In genomic region chr11:64253481-64253880, GRCh38 we compare ENCODE assay signal across 11 cellular contexts. TPM values are rescaled to one million over a fixed set of nuclear protein-coding genes. Genes with fewer than 3 reads are reported as not detected.
DNase-seq lines count a peak whose midpoint lies in the region; ATAC-seq and TF ChIP-seq lines count a peak whose summit lies in the region.
"Had no signal": no experiment of that assay in that cellular context is flagged by ENCODE, and none has a peak within 500 bp of the region (broad histone marks: within the 10 kb centered on the region; RNA-seq: fewer than 3 reads in every experiment).

No MANE protein-coding gene starts in this region.

- no peak overlapping the region for H3K4me3 ChIP-seq in GM23248
- peak overlapping the region in 1 of 2 donors; percentile 74 for H3K4me3 ChIP-seq in ascending aorta
- H3K4me3 ChIP-seq in uterus: no peak overlapping the region

- H3F3A ChIP-seq in GM23248 (ENCODE audit: insufficient read depth): no peaks in the 10 kb centered on the region

- no peak overlapping the region for H3K4me2 ChIP-seq in GM23248 (ENCODE audit: unreplicated experiment)

- TF ChIP-seq CTCF in ascending aorta (IDR thresholded peaks at IDR 0.05) (no peak), uterus (IDR thresholded peaks at IDR 0.05) (no peak)

- no peak for ATAC-seq in HG02610 (IDR thresholded peaks at IDR 0.05; ENCODE audit: unreplicated experiment)
- ATAC-seq in GM19463 (IDR thresholded peaks at IDR 0.05; ENCODE audit: unreplicated experiment): no peak

- in situ Hi-C loops in GM23248 (cut with MboI): no loop called here

- H2AFZ ChIP-seq in GM23248: no peak overlapping the region

- peaks cover 11% of the 10 kb centered on the region; the same call in 1 of the 2 replicates for H3K4me1 ChIP-seq in GM23248 (ENCODE audit: insufficient read depth)
- H3K4me1 ChIP-seq in ascending aorta: peaks cover 7 to 25% of the 10 kb centered on the region in 2 donors
- H3K4me1 ChIP-seq in uterus: peaks cover 0 to 12% of the 10 kb centered on the region in 2 donors

- WGBS in GM23248 (ENCODE audit: low coverage in 1 of 2, low lambda C conversion rate in 2 of 2, missing lambda C conversion rate in 2 of 2), 2 experiments: 32 to 42% methylated on average over 5 of the region's 5 CpGs

- intact Hi-C loops in ascending aorta (cut with DNase I) (no loop called here), uterus (cut with DNase I; ENCODE audit: low total_unique reads) (no loop called here)

- H3K36me3 ChIP-seq in GM23248 (ENCODE audit: low read depth) (no peaks in the 10 kb centered on the region; the same call in 1 of the 2 replicates), ascending aorta (peaks cover 33 to 39% of the 10 kb centered on the region in 2 donors), uterus (no peaks in the 10 kb centered on the region)

- DNase-seq in AG08396 (ENCODE audit: low spot score) (peak; percentile 57), GM23248 (peak; percentile 46), ascending aorta (ENCODE audit: low spot score in 2 of 2) (no peak), midbrain (lab: John Stamatoyannopoulos, UW) (peak; percentile 66), uterus (no peak), NCI-H69 (lab: John Stamatoyannopoulos, UW) (no peak)
- DNase-seq: brain microvascular endothelial cell, kidney glomerular epithelial cell, NCI-H774 had no signal

- peaks cover 29% of the 10 kb centered on the region for H3K79me2 ChIP-seq in GM23248 (ENCODE audit: insufficient read depth)

- H3K27me3 ChIP-seq in GM23248 (replicated peaks; ENCODE audit: insufficient read depth) (no peaks in the 10 kb centered on the region), ascending aorta (no peaks in the 10 kb centered on the region), uterus (no peaks in the 10 kb centered on the region)
- H3K27me3 ChIP-seq: brain microvascular endothelial cell had no signal

- H3K9me3 ChIP-seq in GM23248 (ENCODE audit: low read depth) (no peaks in the 10 kb centered on the region), ascending aorta (no peaks in the 10 kb centered on the region), uterus (no peaks in the 10 kb centered on the region)

- H3K27ac ChIP-seq in GM23248 (no peak overlapping the region), ascending aorta (peak overlapping the region; percentile 45 to 53), uterus (no peak overlapping the region)
- H3K27ac ChIP-seq: brain microvascular endothelial cell had no signal

- H3K9me2 ChIP-seq in GM23248 (ENCODE audit: insufficient read depth): no peaks in the 10 kb centered on the region

- H3K9ac ChIP-seq in GM23248: no peak overlapping the region

- H4K20me1 ChIP-seq in GM23248 (ENCODE audit: insufficient read depth): no peaks in the 10 kb centered on the region

- no peak for TF ChIP-seq POLR2A in uterus (IDR thresholded peaks at IDR 0.05)

RNA-seq across cellular contexts. Expression of gene PLCB3, which starts 2.2 kb away (rescaled TPM):
- total RNA-seq in GM23248 (2014; rRNA removed; shearing (Covaris generic)): 32.7 and 41.7 TPM in 2 replicates
- 6.5 and 7.5 TPM in 2 replicates for polyA plus RNA-seq in GM23248 (2016; fragmentation: Nextera tagmentation; extraction: Ambion mirVana)
- total RNA-seq in ascending aorta (54.0 TPM), uterus (10 to 100 TPM in 3 of 4 donors, 1 to 10 TPM in 1; 10.0 to 39.5 (median 21.8) TPM)

RNA-seq across cellular contexts. Expression of gene PPP1R14B, which starts 6.7 kb away (rescaled TPM):
- total RNA-seq in GM23248 (2014; rRNA removed; shearing (Covaris generic)): 231 and 239 TPM in 2 replicates
- polyA plus RNA-seq in GM23248 (2016; fragmentation: Nextera tagmentation; extraction: Ambion mirVana): 115 and 150 TPM in 2 replicates
- total RNA-seq in ascending aorta: 85.7 TPM
- 10 to 100 TPM in 3 of 4 donors, 1 to 10 TPM in 1; 9.5 to 63.4 (median 28.3) TPM for total RNA-seq in uterus

RNA-seq across cellular contexts. Expression of gene FKBP2, which starts 12.6 kb away (rescaled TPM):
- total RNA-seq in GM23248 (2014; rRNA removed; shearing (Covaris generic)): 40.7 and 54.4 TPM in 2 replicates
- 185 and 188 TPM in 2 replicates for polyA plus RNA-seq in GM23248 (2016; fragmentation: Nextera tagmentation; extraction: Ambion mirVana)
- 17.7 TPM for total RNA-seq in ascending aorta
- 10 to 100 TPM; 22.3 to 74.0 (median 37.7) TPM for total RNA-seq in uterus

RNA-seq across cellular contexts. Expression of gene VEGFB, which starts 19.1 kb away (rescaled TPM):
- total RNA-seq in GM23248 (2014; rRNA removed; shearing (Covaris generic)): 17.7 and 27.8 TPM in 2 replicates
- polyA plus RNA-seq in GM23248 (2016; fragmentation: Nextera tagmentation; extraction: Ambion mirVana): 21.6 and 22.6 TPM in 2 replicates
- 188 TPM for total RNA-seq in ascending aorta
- 100 to 1,000 TPM in 1 of 4 donors, 10 to 100 TPM in 3; 20.0 to 120 (median 26.0) TPM for total RNA-seq in uterus

RNA-seq across cellular contexts. Expression of gene DNAJC4, which starts 23.1 kb away (rescaled TPM):
- 2.7 and 11.0 TPM in 2 replicates for total RNA-seq in GM23248 (2014; rRNA removed; shearing (Covaris generic))
- 33.4 and 34.7 TPM in 2 replicates for polyA plus RNA-seq in GM23248 (2016; fragmentation: Nextera tagmentation; extraction: Ambion mirVana)
- 43.1 TPM for total RNA-seq in ascending aorta
- total RNA-seq in uterus: 10 to 100 TPM in 2 of 4 donors, 1 to 10 TPM in 1, not detected in 1; 7.9 to 28.6 (median 16.6) TPM

Comparison
In these comparisons a context has a peak if more than half of its experiments do, and no peak if none do; other contexts are left out.
1. DNase-seq: peak in AG08396 (single experiment), GM23248 (single experiment) and midbrain (single experiment); none in ascending aorta (0 of 2), uterus (0 of 2) and NCI-H69 (single experiment).
2. H3K27ac ChIP-seq: peak in ascending aorta (2 of 2); none in GM23248 (single experiment) and uterus (0 of 2).